8 cellular contexts compared by ENCODE assay signal in the genomic region with DNA sequence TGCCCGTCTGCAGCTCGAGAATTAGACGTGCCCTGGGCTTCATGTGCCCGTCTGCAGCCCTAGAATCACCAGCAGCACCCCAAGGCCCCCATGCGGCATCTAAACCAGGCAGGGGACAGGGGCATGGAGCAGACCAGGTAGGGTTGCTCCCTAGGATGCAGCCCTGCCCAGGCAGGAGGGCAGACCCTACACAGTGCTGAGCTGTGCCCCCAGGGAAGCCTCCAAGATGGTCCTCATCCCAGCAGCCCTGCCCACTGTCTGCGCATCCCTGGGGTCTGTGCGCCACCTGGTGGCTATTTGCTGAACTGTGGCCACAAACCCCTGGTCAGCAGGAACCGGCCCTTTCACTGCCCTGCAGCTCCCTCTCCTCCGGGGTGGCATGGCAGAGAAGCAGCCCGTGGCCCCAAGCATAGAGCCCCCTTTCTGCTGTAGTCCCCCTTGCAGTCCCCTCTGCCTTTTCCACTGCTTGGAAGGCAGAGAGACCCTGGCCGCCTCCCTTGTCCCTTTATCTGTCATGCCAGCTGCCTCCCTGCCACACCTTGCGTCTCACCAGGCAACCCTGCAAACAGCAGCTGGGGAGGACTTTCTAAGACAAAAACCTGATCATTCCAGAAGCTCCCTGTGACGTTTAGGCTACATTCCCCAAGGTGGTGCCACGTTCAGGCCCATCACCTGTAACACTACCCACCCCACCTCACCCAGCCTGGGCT.
DNase-seq lines count a peak whose midpoint lies in the region; ATAC-seq, FAIRE-seq and TF ChIP-seq lines count a peak whose summit lies in the region.

No MANE protein-coding gene starts in this region.

- DNase-seq in D341Med (ENCODE audit: low spot score) (peak; percentile 82), T-helper 22 cell (ENCODE audit: low read depth) (peak; percentile 25), astrocyte (ENCODE audit: low read depth) (no peak), hepatocyte (ENCODE audit: low spot score) (peak; percentile 79), smooth muscle cell (lab: John Stamatoyannopoulos, UW; ENCODE audit: unreplicated experiment) (peak; percentile 55)
- peak; percentile 6 for DNase-seq in Jurkat, Clone E6-1 (ENCODE audit: low read depth, low spot score)

- H3K79me2 ChIP-seq in astrocyte (ENCODE audit: insufficient read depth, low read length), result no peaks in the 10 kb centered on the region
- H3K79me2 ChIP-seq in hepatocyte, result no peaks in the 10 kb centered on the region
- no peaks in the 10 kb centered on the region for H3K79me2 ChIP-seq in smooth muscle cell (ENCODE audit: low read depth)

- H3K36me3 Mint-ChIP-seq in astrocyte (ENCODE audit: low read depth, unreplicated experiment), result no peaks in the 10 kb centered on the region

- H3K9me3 ChIP-seq in astrocyte (ENCODE audit: insufficient read depth, low read depth, low read length) (no peaks in the 10 kb centered on the region), hepatocyte (ENCODE audit: low read depth) (no peaks in the 10 kb centered on the region), smooth muscle cell (replicated peaks; ENCODE audit: low read depth) (no peaks in the 10 kb centered on the region)

- H4K20me1 ChIP-seq in astrocyte (ENCODE audit: insufficient read depth, low read length) (peaks cover 10% of the 10 kb centered on the region), hepatocyte (ENCODE audit: insufficient read depth, poor library complexity, severe bottlenecking) (no peaks in the 10 kb centered on the region), smooth muscle cell (ENCODE audit: low read depth) (no peaks in the 10 kb centered on the region)

- H3K27ac Mint-ChIP-seq in astrocyte (ENCODE audit: unreplicated experiment), result no peak overlapping the region

- H3K27me3 ChIP-seq in astrocyte (ENCODE audit: insufficient read depth, low read length) (peaks cover 10% of the 10 kb centered on the region), hepatocyte (no peaks in the 10 kb centered on the region), smooth muscle cell (ENCODE audit: low read depth) (peaks cover 6% of the 10 kb centered on the region)

- no peak overlapping the region for H3K4me2 ChIP-seq in astrocyte (ENCODE audit: low read length)
- no peak overlapping the region for H3K4me2 ChIP-seq in hepatocyte
- no peak overlapping the region for H3K4me2 ChIP-seq in smooth muscle cell

- FAIRE-seq in astrocyte (lab: Jason Lieb, UNC), result no peak

- no peak overlapping the region for H3K4me3 Mint-ChIP-seq in astrocyte (ENCODE audit: unreplicated experiment)

- peaks cover 49% of the 10 kb centered on the region for H3K27me3 Mint-ChIP-seq in astrocyte (ENCODE audit: low read depth, unreplicated experiment)

- WGBS in hepatocyte (ENCODE audit: low lambda C conversion rate, missing lambda C conversion rate), result 60% methylated on average over 13 of the region's 14 CpGs
- 49% methylated on average over 14 of the region's 14 CpGs for WGBS in smooth muscle cell (ENCODE audit: low lambda C conversion rate)

- ATAC-seq in GM21529 (IDR thresholded peaks at IDR 0.05; ENCODE audit: unreplicated experiment) (no peak), HG03460 (IDR thresholded peaks at IDR 0.05; ENCODE audit: unreplicated experiment) (no peak)

- peaks cover 7% of the 10 kb centered on the region for H3F3A ChIP-seq in smooth muscle cell (ENCODE audit: low read depth)

- no peak overlapping the region for H3K4me3 ChIP-seq in Jurkat, Clone E6-1 (ENCODE audit: low read length)
- no peak overlapping the region for H3K4me3 ChIP-seq in astrocyte (ENCODE audit: insufficient read depth, low read depth, low read length)
- H3K4me3 ChIP-seq in hepatocyte, result no peak overlapping the region
- no peak overlapping the region for H3K4me3 ChIP-seq in smooth muscle cell

- H2AFZ ChIP-seq in astrocyte (ENCODE audit: low read depth, low read length) (no peak overlapping the region), hepatocyte (no peak overlapping the region), smooth muscle cell (ENCODE audit: low read depth) (no peak overlapping the region)

- H3K4me1 Mint-ChIP-seq in astrocyte (ENCODE audit: low read depth, unreplicated experiment), result peaks cover 11% of the 10 kb centered on the region

- peaks cover 1% of the 10 kb centered on the region for H3K9me3 Mint-ChIP-seq in astrocyte (ENCODE audit: unreplicated experiment)

- peaks cover 19% of the 10 kb centered on the region for H3K4me1 ChIP-seq in astrocyte (ENCODE audit: insufficient read depth, low read length)
- peaks cover 23% of the 10 kb centered on the region for H3K4me1 ChIP-seq in hepatocyte (ENCODE audit: insufficient read depth)
- peaks cover 14% of the 10 kb centered on the region for H3K4me1 ChIP-seq in smooth muscle cell (ENCODE audit: low read depth)

- peak; percentile 73 for TF ChIP-seq CTCF in astrocyte (IDR thresholded peaks at IDR 0.05; ENCODE audit: insufficient read depth, low read depth, low read length)
- peak; percentile 95 for TF ChIP-seq CTCF in hepatocyte (IDR thresholded peaks at IDR 0.05; ENCODE audit: poor library complexity)
- TF ChIP-seq CTCF in smooth muscle cell (IDR thresholded peaks at IDR 0.05; ENCODE audit: borderline replicate concordance, insufficient read depth, poor library complexity, severe bottlenecking), result peak; percentile 95

- H3K9me2 ChIP-seq in hepatocyte (replicated peaks; ENCODE audit: insufficient read depth), result no peaks in the 10 kb centered on the region

- H3K9ac ChIP-seq in astrocyte (ENCODE audit: low read length) (no peak overlapping the region), smooth muscle cell (ENCODE audit: low read depth) (no peak overlapping the region)

- H3K36me3 ChIP-seq in astrocyte (ENCODE audit: insufficient read depth, low read length) (no peaks in the 10 kb centered on the region), hepatocyte (replicated peaks; ENCODE audit: insufficient read depth, low read depth) (no peaks in the 10 kb centered on the region), smooth muscle cell (ENCODE audit: low read depth) (no peaks in the 10 kb centered on the region)

- H3K27ac ChIP-seq in astrocyte (ENCODE audit: low read depth, low read length), result no peak overlapping the region
- H3K27ac ChIP-seq in hepatocyte, result no peak overlapping the region
- H3K27ac ChIP-seq in smooth muscle cell (ENCODE audit: low read depth), result no peak overlapping the region
